Comparison of ENCODE assay signal across 13 cellular contexts in genomic region chr10:88090568-88091214, GRCh38.
DNase-seq lines count a peak whose midpoint lies in the region; ATAC-seq lines count a peak whose summit lies in the region.
"Had no signal": no experiment of that assay in that cellular context is flagged by ENCODE, and none has a peak within 500 bp of the region (broad histone marks: within the 10 kb centered on the region; RNA-seq: fewer than 3 reads in every experiment).

No MANE protein-coding gene starts in this region.

- H3K27me3 ChIP-seq in H7 (ENCODE audit: control insufficient read depth, insufficient read depth, low read length), result no peaks in the 10 kb centered on the region
- H3K27me3 ChIP-seq: colonic mucosa, gastroesophageal sphincter had no signal

- ATAC-seq in HG02852 (IDR thresholded peaks at IDR 0.05; ENCODE audit: unreplicated experiment) (peak; percentile 31), T-cell (replicated peaks in 1 of 4) (no peak), HG03025 (IDR thresholded peaks at IDR 0.05; ENCODE audit: low FRiP score, unreplicated experiment) (no peak)
- no peak for ATAC-seq in naive thymus-derived CD8-positive, alpha-beta T cell
- ATAC-seq: gastroesophageal sphincter had no signal

- no peaks in the 10 kb centered on the region for H3K36me3 Mint-ChIP-seq in T-cell
- no peaks in the 10 kb centered on the region for H3K36me3 Mint-ChIP-seq in naive thymus-derived CD8-positive, alpha-beta T cell

- H3K4me3 Mint-ChIP-seq in T-cell, result peak overlapping the region in 2 of 3 donors; percentile 34 to 57
- H3K4me3 Mint-ChIP-seq in naive thymus-derived CD8-positive, alpha-beta T cell, result peak overlapping the region in 9 of 10 donors; percentile 12 to 62 (median 57)

- H3K27ac Mint-ChIP-seq in T-cell, result peak overlapping the region; percentile 92 to 95
- peak overlapping the region; percentile 32 to 95 (median 89) for H3K27ac Mint-ChIP-seq in naive thymus-derived CD8-positive, alpha-beta T cell

- no peaks in the 10 kb centered on the region for H3K27me3 Mint-ChIP-seq in T-cell
- no peaks in the 10 kb centered on the region for H3K27me3 Mint-ChIP-seq in naive thymus-derived CD8-positive, alpha-beta T cell

- no peak overlapping the region for H3K4me3 ChIP-seq in H7 (ENCODE audit: insufficient read depth, low read depth, low read length)
- H3K4me3 ChIP-seq: colonic mucosa, gastroesophageal sphincter, lung had no signal

- peaks cover 0 to 8% (median 0%) of the 10 kb centered on the region in 3 donors for H3K9me3 Mint-ChIP-seq in T-cell
- H3K9me3 Mint-ChIP-seq in naive thymus-derived CD8-positive, alpha-beta T cell, result peaks cover 0 to 14% (median 0%) of the 10 kb centered on the region in 9 donors

- peaks cover 44 to 53% (median 49%) of the 10 kb centered on the region in 3 donors for H3K4me1 Mint-ChIP-seq in T-cell
- peaks cover 35 to 50% (median 47%) of the 10 kb centered on the region in 4 donors for H3K4me1 Mint-ChIP-seq in naive thymus-derived CD8-positive, alpha-beta T cell

- H3K36me3 ChIP-seq in H7 (replicated peaks; ENCODE audit: control insufficient read depth, insufficient read depth, low read length), result no peaks in the 10 kb centered on the region
- H3K36me3 ChIP-seq: colonic mucosa, gastroesophageal sphincter had no signal

- CTCF ChIA-PET in T-cell (lab: Charles Lee), result interaction anchor here (0.5 to 1.9 kb wide), 18 partner anchors 15 to 298 kb away, joined by 3 to 15 read pairs (median 4); partner anchors contain the start of gene KLLN (in 1 of the 2)

- DNase-seq in NOMO-1 treated with DMSO at 0.1 percent for 48 hours (lab: John Stamatoyannopoulos, UW; ENCODE audit: unreplicated experiment) (peak; percentile 31), NOMO-1 treated with dmso at 0.1 percent for 144 hours (lab: John Stamatoyannopoulos, UW; ENCODE audit: unreplicated experiment) (no peak), T-cell (no peak), H7 (no peak), HUDEP-2 (lab: John Stamatoyannopoulos, UW; ENCODE audit: unreplicated experiment in 76 of 76) (no peak)
- no peak for DNase-seq in naive thymus-derived CD8-positive, alpha-beta T cell
- DNase-seq: colonic mucosa, IMR-90, NCI-H526 treated with DMSO at 0.1 percent for 48 hours had no signal

- POLR2A ChIA-PET in T-cell (lab: Charles Lee), result interaction anchor here in 1 of 2 donors (0.6 kb wide), 1 partner anchor 55 kb away, joined by 15 read pairs; no protein-coding TSS in a partner anchor
- POLR2A ChIA-PET in naive thymus-derived CD8-positive, alpha-beta T cell (lab: Charles Lee), result interaction anchor here (0.6 to 2.3 kb wide), 4 partner anchors 22 to 297 kb away, joined by 3 to 29 read pairs (median 5); partner anchors contain the start of genes KLLN and PTEN
